ENCODE assay signal across 8 cellular contexts in genomic region chr10:62437696-62438095, GRCh38.
DNase-seq lines count a peak whose midpoint lies in the region; TF ChIP-seq lines count a peak whose summit lies in the region.

No MANE protein-coding gene starts in this region.

- DNase-seq in AG10803 (ENCODE audit: low read depth) (peak; percentile 92), HT1080 (ENCODE audit: low read depth) (peak; percentile 67), RPMI7951 (ENCODE audit: low read depth) (peak; percentile 68), endothelial cell (ENCODE audit: low spot score) (peak; percentile 27), mucosa of gallbladder (ENCODE audit: low spot score) (peak; percentile 31), posterior cingulate gyrus (no peak)
- DNase-seq in stimulated activated CD4-positive, alpha-beta T cell treated with anti-CD3 and anti-CD28 coated beads, Interleukin-4, amount 100 ng/mL, for 1 hour: no peak

- H3K4me3 ChIP-seq in AG10803 (ENCODE audit: low read length) (no peak overlapping the region), GM12875 (ENCODE audit: low read depth, low read length) (no peak overlapping the region)

- intact Hi-C loops in posterior cingulate gyrus (cut with DNase I): loop anchor here (2.0 to 10.0 kb wide), 2 partner anchors 647 to 721 kb away; no protein-coding TSS in a partner anchor

- no peaks in the 10 kb centered on the region for H3K9me3 Mint-ChIP-seq in endothelial cell (ENCODE audit: unreplicated experiment)

- H3K27me3 Mint-ChIP-seq in endothelial cell (ENCODE audit: unreplicated experiment): peaks cover 2% of the 10 kb centered on the region

- H3K36me3 Mint-ChIP-seq in endothelial cell (ENCODE audit: low read depth, unreplicated experiment): no peaks in the 10 kb centered on the region

- TF ChIP-seq CTCF in AG10803 (conservative IDR thresholded peaks at IDR 0.05; ENCODE audit: low read length) (peak; percentile 77), GM12875 (IDR thresholded peaks at IDR 0.05; ENCODE audit: borderline replicate concordance, insufficient read depth, low read depth, low read length) (peak; percentile 40; the same call in 1 of the 2 replicates), endothelial cell (IDR thresholded peaks at IDR 0.05; ENCODE audit: unreplicated experiment) (peak; percentile 96)

- no peak overlapping the region for H3K4me3 Mint-ChIP-seq in endothelial cell (ENCODE audit: unreplicated experiment)

- no peaks in the 10 kb centered on the region for H3K4me1 Mint-ChIP-seq in endothelial cell (ENCODE audit: unreplicated experiment)

- no peak overlapping the region for H3K27ac Mint-ChIP-seq in endothelial cell (ENCODE audit: unreplicated experiment)

Comparison
In these comparisons a context has a peak if more than half of its experiments do, and no peak if none do; other contexts are left out.
1. DNase-seq: peak in AG10803 (single experiment), HT1080 (single experiment), RPMI7951 (single experiment), endothelial cell (single experiment) and mucosa of gallbladder (single experiment); none in stimulated activated CD4-positive, alpha-beta T cell treated with anti-CD3 and anti-CD28 coated beads, Interleukin-4, amount 100 ng/mL, for 1 hour (single experiment) and posterior cingulate gyrus (0 of 10).
2. CTCF ChIP-seq: peak in every context shown above with its lines; median percentile 96 in endothelial cell; 77 in AG10803; 40 in GM12875.